24 cellular contexts compared by ENCODE assay signal in genomic region chr3:182973047-182973446, GRCh38.
"Had no signal": no experiment of that assay in that cellular context is flagged by ENCODE, and none has a peak within 500 bp of the region (broad histone marks: within the 10 kb centered on the region; RNA-seq: fewer than 3 reads in every experiment).

No MANE protein-coding gene starts in this region.

- H3K27ac Mint-ChIP-seq: memory B cell; stimulated activated naive B cell treated with anti-CD40 and anti-IgM and Interleukin-4, amounts not matched to agents 10 μg/mL and 1 μg/mL and 100 μg/mL, for 72 hours; stimulated activated naive CD8-positive, alpha-beta T cell treated with anti-CD3 and anti-CD28 coated beads, Interleukin-15, Interleukin-2, amounts not matched to agents 100 ng/mL and 50 ng/mL, for 24 hours had no signal

- H3K9me3 ChIP-seq: heart right ventricle, lower lobe of right lung, pancreas, right lobe of liver, thoracic aorta, tibial nerve, upper lobe of right lung, uterus had no signal

- DNase-seq: dorsolateral prefrontal cortex; effector CD4-positive, alpha-beta T cell; foreskin melanocyte; glutamatergic neuron; heart right ventricle; hippocampal formation; islet precursor cell; kidney glomerular epithelial cell; left ventricle myocardium superior; lower lobe of right lung; natural killer cell; occipital lobe; pancreas; right lobe of liver; small intestine; stimulated activated CD4-positive, alpha-beta T cell treated with anti-CD3 and anti-CD28 coated beads, Interleukin-15, amount 100 ng/mL, for 24 hours; stimulated activated CD4-positive, alpha-beta T cell treated with anti-CD3 and anti-CD28 coated beads, Interleukin-2, amount 100 ng/mL, for 48 hours; stimulated activated naive B cell treated with anti-CD40 and anti-IgM and Interleukin-4, amounts not matched to agents 10 μg/mL and 1 μg/mL and 100 μg/mL, for 72 hours; upper lobe of right lung; uterus had no signal

- H3K4me3 ChIP-seq: dorsolateral prefrontal cortex, heart right ventricle, lower lobe of right lung, pancreas, right lobe of liver, thoracic aorta, tibial nerve, upper lobe of right lung, uterus had no signal

- H3K4me1 ChIP-seq: uterus had no signal

- H3K27me3 Mint-ChIP-seq: memory B cell; stimulated activated naive B cell treated with anti-CD40 and anti-IgM and Interleukin-4, amounts not matched to agents 10 μg/mL and 1 μg/mL and 100 μg/mL, for 72 hours; stimulated activated naive CD8-positive, alpha-beta T cell treated with anti-CD3 and anti-CD28 coated beads, Interleukin-15, Interleukin-2, amounts not matched to agents 100 ng/mL and 50 ng/mL, for 24 hours had no signal

- H3K9me3 Mint-ChIP-seq: memory B cell; natural killer cell; stimulated activated naive B cell treated with anti-CD40 and anti-IgM and Interleukin-4, amounts not matched to agents 10 μg/mL and 1 μg/mL and 100 μg/mL, for 72 hours; stimulated activated naive CD8-positive, alpha-beta T cell treated with anti-CD3 and anti-CD28 coated beads, Interleukin-15, Interleukin-2, amounts not matched to agents 100 ng/mL and 50 ng/mL, for 24 hours had no signal

- H3K27me3 ChIP-seq: dorsolateral prefrontal cortex, heart right ventricle, pancreas, right lobe of liver, tibial nerve, upper lobe of right lung, uterus had no signal

- ATAC-seq: heart right ventricle; left ventricle myocardium superior; lower lobe of right lung; natural killer cell; pancreas; right lobe of liver; stimulated activated naive B cell treated with anti-CD40 and anti-IgM and Interleukin-4, amounts not matched to agents 10 μg/mL and 1 μg/mL and 100 μg/mL, for 72 hours; upper lobe of right lung had no signal

- H3K4me3 Mint-ChIP-seq: memory B cell; natural killer cell; stimulated activated naive B cell treated with anti-CD40 and anti-IgM and Interleukin-4, amounts not matched to agents 10 μg/mL and 1 μg/mL and 100 μg/mL, for 72 hours; stimulated activated naive CD8-positive, alpha-beta T cell treated with anti-CD3 and anti-CD28 coated beads, Interleukin-15, Interleukin-2, amounts not matched to agents 100 ng/mL and 50 ng/mL, for 24 hours had no signal

- H3K36me3 Mint-ChIP-seq: natural killer cell had no signal

- H3K36me3 ChIP-seq: lower lobe of right lung, pancreas, right lobe of liver, thoracic aorta, tibial nerve, upper lobe of right lung, uterus had no signal

- H3K27ac ChIP-seq: dorsolateral prefrontal cortex, heart right ventricle, lower lobe of right lung, pancreas, right lobe of liver, thoracic aorta, tibial nerve, upper lobe of right lung, uterus had no signal
